In the genomic region with DNA sequence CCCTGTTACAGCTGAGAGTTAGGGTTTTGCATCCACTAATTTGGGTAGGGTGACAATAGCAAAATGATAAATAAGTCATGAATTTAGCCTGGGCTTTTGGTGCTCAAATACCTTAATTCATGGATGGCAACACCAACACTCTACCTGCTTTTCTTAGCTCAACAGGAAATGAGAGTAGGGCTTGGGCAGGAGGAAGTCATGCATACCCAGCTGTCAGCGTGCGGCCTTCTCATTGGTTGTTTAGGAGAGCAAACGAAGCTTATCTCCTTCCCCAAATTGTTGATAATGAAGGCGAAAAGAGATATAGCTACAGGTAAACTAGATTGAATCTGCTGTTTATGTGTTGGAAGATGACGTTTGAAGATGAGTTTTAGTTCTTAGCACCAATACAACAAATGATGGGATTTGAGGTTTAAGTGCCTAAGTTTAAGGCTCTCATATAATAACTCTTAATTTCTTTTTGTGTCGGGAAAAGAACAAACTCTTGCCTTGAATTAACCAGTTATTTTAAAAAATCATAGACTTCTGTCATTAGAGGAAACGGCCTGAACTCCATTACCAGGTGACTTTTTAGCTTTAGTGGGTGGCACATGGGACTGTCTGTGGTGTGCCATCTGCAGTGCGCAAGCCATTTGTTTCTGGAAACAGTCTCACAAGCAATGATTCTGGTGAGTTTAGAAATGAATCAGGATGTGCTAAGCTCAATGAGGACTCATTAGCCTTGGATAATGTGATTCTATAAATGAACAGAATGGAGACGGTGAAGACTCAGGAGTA, we compare ENCODE assay signal across 9 cellular contexts. TPM values are rescaled to one million over a fixed set of nuclear protein-coding genes. Genes with fewer than 3 reads are reported as not detected.
DNase-seq lines count a peak whose midpoint lies in the region; ATAC-seq lines count a peak whose summit lies in the region.
"Had no signal": no experiment of that assay in that cellular context is flagged by ENCODE, and none has a peak within 500 bp of the region (broad histone marks: within the 10 kb centered on the region; RNA-seq: fewer than 3 reads in every experiment).

No MANE protein-coding gene starts in this region.

- peak overlapping the region; percentile 91 for H3K27ac Mint-ChIP-seq in activated naive CD4-positive, alpha-beta T cell treated with anti-CD3 and anti-CD28 coated beads, Interleukin-2, amount 50 U/mL, for 72 hours

- peaks cover 0 to 45% of the 10 kb centered on the region in 2 donors for H3K36me3 Mint-ChIP-seq in activated naive CD4-positive, alpha-beta T cell treated with anti-CD3 and anti-CD28 coated beads, Interleukin-2, amount 50 U/mL, for 72 hours

- H3K9me3 Mint-ChIP-seq in activated naive CD4-positive, alpha-beta T cell treated with anti-CD3 and anti-CD28 coated beads, Interleukin-2, amount 50 U/mL, for 72 hours: peaks cover 4 to 9% of the 10 kb centered on the region in 2 donors

- ATAC-seq in GM19452 (IDR thresholded peaks at IDR 0.05; ENCODE audit: unreplicated experiment) (peak; percentile 69), HG03378 (IDR thresholded peaks at IDR 0.05; ENCODE audit: unreplicated experiment) (peak; percentile 60), GM18870 (IDR thresholded peaks at IDR 0.05; ENCODE audit: unreplicated experiment) (no peak)
- peak; percentile 54 for ATAC-seq in activated naive CD4-positive, alpha-beta T cell treated with anti-CD3 and anti-CD28 coated beads, Interleukin-2, amount 50 U/mL, for 72 hours

- DNase-seq in CD1c-positive myeloid dendritic cell (ENCODE audit: extremely low spot score) (peak; percentile 45), DMS53 treated with DMSO at 0.1 percent for 48 hours (lab: John Stamatoyannopoulos, UW; ENCODE audit: unreplicated experiment) (no peak), AG08396 (ENCODE audit: low spot score) (no peak), NCI-H2081 (lab: John Stamatoyannopoulos, UW) (no peak)
- no peak for DNase-seq in activated naive CD4-positive, alpha-beta T cell treated with anti-CD3 and anti-CD28 coated beads, Interleukin-2, amount 50 U/mL, for 72 hours (ENCODE audit: low spot score in 2 of 2)
- DNase-seq: mammary epithelial cell had no signal

RNA-seq across cellular contexts. Expression of a gene that starts 19.7 kb away (rescaled TPM):
- total RNA-seq in activated naive CD4-positive, alpha-beta T cell treated with anti-CD3 and anti-CD28 coated beads, Interleukin-2, amount 50 U/mL, for 72 hours: 10 to 100 TPM; 82.9 to 94.3 TPM
